ENCODE assay signal across 8 cellular contexts in genomic region chr20:41697861-41698559, GRCh38.
A peak's percentile ranks its signal among the peaks of the same experiment; 100 is the strongest.
DNase-seq lines count a peak whose midpoint lies in the region; ATAC-seq, FAIRE-seq and TF ChIP-seq lines count a peak whose summit lies in the region.

No MANE protein-coding gene starts in this region.

- H3K4me3 Mint-ChIP-seq in astrocyte (ENCODE audit: unreplicated experiment), result no peak overlapping the region

- no peak overlapping the region for H3K4me2 ChIP-seq in astrocyte (ENCODE audit: low read length)

- H3K4me1 ChIP-seq in BE2C, result no peaks in the 10 kb centered on the region
- H3K4me1 ChIP-seq in astrocyte (ENCODE audit: insufficient read depth, low read length), result peaks cover 3% of the 10 kb centered on the region
- H3K4me1 ChIP-seq in left lung, result peaks cover 0 to 8% of the 10 kb centered on the region in 2 donors

- no peak overlapping the region for H3K9ac ChIP-seq in astrocyte (ENCODE audit: low read length)

- intact Hi-C loops in left lung (cut with DNase I), result no loop called here

- H3K27ac ChIP-seq in astrocyte (ENCODE audit: low read depth, low read length) (no peak overlapping the region), left lung (no peak overlapping the region)

- peak; percentile 19 for DNase-seq in BE2C
- DNase-seq in GM18507 (ENCODE audit: extremely low spot score, insufficient read length, low read depth), result no peak
- peak; percentile 57 for DNase-seq in NCI-H345 (lab: John Stamatoyannopoulos, UW)
- DNase-seq in astrocyte (ENCODE audit: low read depth), result peak; percentile 8
- DNase-seq in left lung, result no peak
- no peak for DNase-seq in ecto neural progenitor cell (ENCODE audit: low spot score)

- H3K27me3 Mint-ChIP-seq in astrocyte (ENCODE audit: low read depth, unreplicated experiment), result peaks cover 4% of the 10 kb centered on the region

- peak; percentile 96 for TF ChIP-seq CTCF in BE2C (IDR thresholded peaks at IDR 0.05; ENCODE audit: low read depth, low read length)
- peak; percentile 89 for TF ChIP-seq CTCF in astrocyte (IDR thresholded peaks at IDR 0.05; ENCODE audit: insufficient read depth, low read depth, low read length)
- peak; percentile 59 to 72 for TF ChIP-seq CTCF in left lung (IDR thresholded peaks at IDR 0.05)

- no peaks in the 10 kb centered on the region for H3K9me3 Mint-ChIP-seq in astrocyte (ENCODE audit: unreplicated experiment)

- no peaks in the 10 kb centered on the region for H3K36me3 Mint-ChIP-seq in astrocyte (ENCODE audit: low read depth, unreplicated experiment)

- FAIRE-seq in GM18507 (lab: Jason Lieb, UNC), result peak; percentile 54
- FAIRE-seq in astrocyte (lab: Jason Lieb, UNC), result no peak

- H3K36me3 ChIP-seq in BE2C (no peaks in the 10 kb centered on the region), astrocyte (ENCODE audit: insufficient read depth, low read length) (no peaks in the 10 kb centered on the region), left lung (no peaks in the 10 kb centered on the region)

- H2AFZ ChIP-seq in astrocyte (ENCODE audit: low read depth, low read length), result no peak overlapping the region

- H3K27ac Mint-ChIP-seq in astrocyte (ENCODE audit: unreplicated experiment), result no peak overlapping the region

- no peaks in the 10 kb centered on the region for H3K79me2 ChIP-seq in astrocyte (ENCODE audit: insufficient read depth, low read length)

- H3K9me3 ChIP-seq in BE2C (no peaks in the 10 kb centered on the region), astrocyte (ENCODE audit: insufficient read depth, low read depth, low read length) (no peaks in the 10 kb centered on the region), left lung (no peaks in the 10 kb centered on the region)

- no peak for ATAC-seq in left lung
- ATAC-seq in HG03196 (IDR thresholded peaks at IDR 0.05; ENCODE audit: unreplicated experiment), result no peak
- ATAC-seq in GM21825 (IDR thresholded peaks at IDR 0.05; ENCODE audit: unreplicated experiment), result no peak

- H3K4me3 ChIP-seq in BE2C (ENCODE audit: low read depth, low read length), result no peak overlapping the region
- H3K4me3 ChIP-seq in astrocyte (ENCODE audit: insufficient read depth, low read depth, low read length), result no peak overlapping the region
- H3K4me3 ChIP-seq in left lung, result no peak overlapping the region

- no peaks in the 10 kb centered on the region for H3K4me1 Mint-ChIP-seq in astrocyte (ENCODE audit: low read depth, unreplicated experiment)

- H3K27me3 ChIP-seq in BE2C (no peaks in the 10 kb centered on the region), astrocyte (ENCODE audit: insufficient read depth, low read length) (peaks cover 2% of the 10 kb centered on the region), left lung (no peaks in the 10 kb centered on the region)

- H4K20me1 ChIP-seq in astrocyte (ENCODE audit: insufficient read depth, low read length), result no peaks in the 10 kb centered on the region

Comparison
In these comparisons a context has a peak if more than half of its experiments do, and no peak if none do; other contexts are left out.
1. DNase-seq: peak in BE2C (single experiment), NCI-H345 (single experiment) and astrocyte (single experiment); none in GM18507 (single experiment), left lung (0 of 2) and ecto neural progenitor cell (single experiment).
2. Peak in every context shown above with its lines, with median percentiles within 50 percentile points of each other: CTCF ChIP-seq.